In the genomic region with DNA sequence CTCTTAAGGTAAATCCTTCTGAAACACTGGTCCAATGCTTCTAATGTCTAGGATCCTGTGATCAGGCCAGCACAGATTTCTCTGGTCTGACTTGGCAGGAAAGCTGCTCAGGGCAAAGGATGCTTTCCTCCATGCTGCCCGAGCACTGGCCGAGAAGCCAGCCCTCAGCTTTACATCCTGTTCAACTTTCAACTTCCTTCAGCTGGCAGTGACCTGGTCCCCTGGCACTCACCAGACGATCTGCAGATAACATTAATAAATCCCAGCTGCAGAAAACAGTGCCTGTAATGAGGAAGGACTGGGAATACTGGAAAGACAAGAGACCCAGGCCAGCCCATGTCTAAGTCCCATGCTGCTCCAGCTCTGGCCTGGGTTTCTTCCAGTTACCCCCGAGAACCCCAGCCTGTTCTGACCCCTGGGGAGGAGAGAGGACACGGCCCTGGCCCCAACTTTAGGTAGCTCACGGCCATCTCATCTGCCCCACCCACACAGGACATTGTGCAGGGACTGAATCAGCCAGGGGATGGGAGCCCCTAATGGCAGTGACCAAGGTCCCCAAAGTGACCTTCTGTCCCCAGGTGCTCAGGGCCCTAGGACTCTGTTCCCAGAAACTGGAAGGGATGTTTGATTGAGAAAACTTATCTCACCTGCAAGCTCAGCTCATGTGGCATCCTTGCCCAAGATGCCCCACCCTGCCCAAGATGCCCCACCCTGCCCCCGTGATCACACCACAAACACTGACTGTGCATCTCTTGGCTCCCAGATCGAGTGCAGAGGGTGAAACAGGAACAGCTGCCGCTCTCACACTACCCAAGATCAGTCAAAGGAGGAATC, we compare ENCODE assay signal across 21 cellular contexts. TPM values are rescaled to one million over a fixed set of nuclear protein-coding genes. Genes with fewer than 3 reads are reported as not detected.
A peak's percentile ranks its signal among the peaks of the same experiment; 100 is the strongest.
DNase-seq lines count a peak whose midpoint lies in the region; ATAC-seq and TF ChIP-seq lines count a peak whose summit lies in the region.
"Had no signal": no experiment of that assay in that cellular context is flagged by ENCODE, and none has a peak within 500 bp of the region (broad histone marks: within the 10 kb centered on the region; RNA-seq: fewer than 3 reads in every experiment).

No MANE protein-coding gene starts in this region.

- no peak overlapping the region for H3K4me2 ChIP-seq in osteoblast (ENCODE audit: insufficient read depth, low read length)
- H3K4me2 ChIP-seq in mammary epithelial cell (ENCODE audit: insufficient read depth, low read depth, low read length), result no peak overlapping the region
- H3K4me2 ChIP-seq: GM23338, neural progenitor cell had no signal

- no peak for ATAC-seq in HG02588 (IDR thresholded peaks at IDR 0.05; ENCODE audit: unreplicated experiment)
- ATAC-seq: GM23338 had no signal

- intact Hi-C loops in cardiac septum (cut with DNase I) (no loop called here), mammary epithelial cell (cut with micrococcal nuclease) (no loop called here)

- CTCF ChIA-PET in activated CD4-positive, alpha-beta memory T cell treated with anti-CD3 and anti-CD28 coated beads, Interleukin-2, amount 10 ng/mL, durations not matched to agents 7 days and 5 days (lab: Charles Lee), result interaction anchor here (0.8 to 2.2 kb wide), 9 partner anchors 8 to 160 kb away, joined by 3 to 12 read pairs (median 5); a partner anchor contains a TSS
- CTCF ChIA-PET in mammary epithelial cell (lab: Charles Lee; ENCODE audit: low non-redundant PET), result no interaction called here

- in situ Hi-C loops in mammary epithelial cell (cut with MboI; ENCODE audit: low sequenced_read_pairs in 2 of 2), result no loop called here

- dilution Hi-C loops in mammary epithelial cell (cut with HindIII; ENCODE audit: low sequenced_read_pairs), result no loop called here

- WGBS in mammary epithelial cell (ENCODE audit: low coverage, missing lambda C conversion rate), result 18% methylated on average over 3 of the region's 9 CpGs

- no peaks in the 10 kb centered on the region for H4K20me1 ChIP-seq in osteoblast (ENCODE audit: insufficient read depth, low read length)
- H4K20me1 ChIP-seq in mammary epithelial cell (ENCODE audit: insufficient read depth, low read length), result no peaks in the 10 kb centered on the region

- no peak overlapping the region for H2AFZ ChIP-seq in osteoblast (ENCODE audit: low read length)
- no peak overlapping the region for H2AFZ ChIP-seq in mammary epithelial cell (ENCODE audit: low read depth, low read length)
- H2AFZ ChIP-seq: GM23338, neural progenitor cell had no signal

- peaks cover 33% of the 10 kb centered on the region for H3K9me3 Mint-ChIP-seq in activated CD4-positive, alpha-beta memory T cell treated with anti-CD3 and anti-CD28 coated beads, Interleukin-2, amount 10 ng/mL, durations not matched to agents 7 days and 5 days

- no peaks in the 10 kb centered on the region for H3K27me3 Mint-ChIP-seq in activated CD4-positive, alpha-beta memory T cell treated with anti-CD3 and anti-CD28 coated beads, Interleukin-2, amount 10 ng/mL, durations not matched to agents 7 days and 5 days
- H3K27me3 Mint-ChIP-seq: activated naive CD8-positive, alpha-beta T cell treated with anti-CD3 and anti-CD28 coated beads, Interleukin-2, amount 10 ng/mL, durations not matched to agents 7 days and 5 days; dendritic cell treated with granulocyte-macrophage colony-stimulating factor and Interleukin-4, amounts not matched to agents 40 ng/mL and 50 ng/mL, for 4 days had no signal

- peak; percentile 8 for DNase-seq in activated CD4-positive, alpha-beta T cell treated with anti-CD3 and anti-CD28 coated beads, Interleukin-2, amount 50 U/mL, for 1 hour
- DNase-seq in activated CD4-positive, alpha-beta T cell treated with anti-CD3 and anti-CD28 coated beads for 1 hour, result no peak
- DNase-seq in GM12865 (ENCODE audit: low read depth) (peak; percentile 67), osteoblast (ENCODE audit: insufficient read length, low spot score, missing footprints) (peak; percentile 27), cardiac septum (ENCODE audit: low spot score) (no peak), mammary epithelial cell (no peak)
- peak; percentile 81 for DNase-seq in activated CD4-positive, alpha-beta memory T cell treated with anti-CD3 and anti-CD28 coated beads, Interleukin-2, amount 10 ng/mL, durations not matched to agents 7 days and 5 days
- DNase-seq: activated CD8-positive, alpha-beta memory T cell treated with anti-CD3 and anti-CD28 coated beads, Interleukin-2, amount 50 U/mL, for 4 hours; activated naive CD8-positive, alpha-beta T cell treated with anti-CD3 and anti-CD28 coated beads, Interleukin-2, amount 10 ng/mL, durations not matched to agents 7 days and 5 days; brain microvascular endothelial cell; DND-41; NCI-H1436; NCI-H2171 treated with DMSO at 0.1 percent for 48 hours; NCI-H774; spleen; transverse colon had no signal

- H3K4me3 ChIP-seq in GM12865 (ENCODE audit: low read depth, low read length) (no peak overlapping the region), osteoblast (ENCODE audit: insufficient read depth, low read length) (no peak overlapping the region), mammary epithelial cell (replicated peaks in 1 of 3; ENCODE audit: insufficient read depth in 1 of 3, low read depth in 2 of 3, low read length in 3 of 3) (no peak overlapping the region)
- H3K4me3 ChIP-seq: GM23338, neural progenitor cell, spleen, transverse colon had no signal

- H3K4me1 ChIP-seq in osteoblast (ENCODE audit: insufficient read depth, low read length) (no peaks in the 10 kb centered on the region), mammary epithelial cell (ENCODE audit: insufficient read depth, low read length) (no peaks in the 10 kb centered on the region)
- H3K4me1 ChIP-seq: neural progenitor cell, spleen, transverse colon had no signal

- no TSS peak for BruUV-seq in mammary epithelial cell (replicated peaks; lab: Mats Ljungman, UMichigan)

- H3K4me1 Mint-ChIP-seq in activated CD4-positive, alpha-beta memory T cell treated with anti-CD3 and anti-CD28 coated beads, Interleukin-2, amount 10 ng/mL, durations not matched to agents 7 days and 5 days, result peaks cover 91% of the 10 kb centered on the region
- H3K4me1 Mint-ChIP-seq: GM23338, neural progenitor cell had no signal

- peak overlapping the region; percentile 70 for H3K4me3 Mint-ChIP-seq in activated CD4-positive, alpha-beta memory T cell treated with anti-CD3 and anti-CD28 coated beads, Interleukin-2, amount 10 ng/mL, durations not matched to agents 7 days and 5 days
- H3K4me3 Mint-ChIP-seq: activated naive CD8-positive, alpha-beta T cell treated with anti-CD3 and anti-CD28 coated beads, Interleukin-2, amount 10 ng/mL, durations not matched to agents 7 days and 5 days; dendritic cell treated with granulocyte-macrophage colony-stimulating factor and Interleukin-4, amounts not matched to agents 40 ng/mL and 50 ng/mL, for 4 days; GM23338; neural progenitor cell had no signal

- H3K27ac Mint-ChIP-seq in activated CD4-positive, alpha-beta memory T cell treated with anti-CD3 and anti-CD28 coated beads, Interleukin-2, amount 10 ng/mL, durations not matched to agents 7 days and 5 days, result peak overlapping the region; percentile 97
- H3K27ac Mint-ChIP-seq: activated naive CD8-positive, alpha-beta T cell treated with anti-CD3 and anti-CD28 coated beads, Interleukin-2, amount 10 ng/mL, durations not matched to agents 7 days and 5 days; dendritic cell treated with granulocyte-macrophage colony-stimulating factor and Interleukin-4, amounts not matched to agents 40 ng/mL and 50 ng/mL, for 4 days; GM23338; neural progenitor cell had no signal

- no peaks in the 10 kb centered on the region for H3K27me3 ChIP-seq in osteoblast (ENCODE audit: insufficient read depth, low read length)
- H3K27me3 ChIP-seq in mammary epithelial cell (ENCODE audit: insufficient read depth, low read length), result no peaks in the 10 kb centered on the region
- H3K27me3 ChIP-seq: brain microvascular endothelial cell, neural progenitor cell, spleen, transverse colon had no signal

- no peaks in the 10 kb centered on the region for H3K79me2 ChIP-seq in osteoblast (ENCODE audit: insufficient read depth, low read length)
- no peaks in the 10 kb centered on the region for H3K79me2 ChIP-seq in mammary epithelial cell (ENCODE audit: insufficient read depth, low read length)

- H3K36me3 Mint-ChIP-seq in activated CD4-positive, alpha-beta memory T cell treated with anti-CD3 and anti-CD28 coated beads, Interleukin-2, amount 10 ng/mL, durations not matched to agents 7 days and 5 days (ENCODE audit: low read depth), result peaks cover 98% of the 10 kb centered on the region
- H3K36me3 Mint-ChIP-seq: neural progenitor cell had no signal

- H3K9me3 ChIP-seq in osteoblast (ENCODE audit: low read depth, low read length) (no peaks in the 10 kb centered on the region), mammary epithelial cell (replicated peaks; ENCODE audit: insufficient read depth, low read length) (peaks cover 23% of the 10 kb centered on the region)
- H3K9me3 ChIP-seq: spleen, transverse colon had no signal

- no peak for TF ChIP-seq CTCF in GM12865 (IDR thresholded peaks at IDR 0.05; ENCODE audit: insufficient read depth, low read depth, low read length, missing control alignments)
- no peak for TF ChIP-seq CTCF in osteoblast (IDR thresholded peaks at IDR 0.05; ENCODE audit: extremely low read depth, low read depth, low read length)
- no peak for TF ChIP-seq CTCF in mammary epithelial cell (conservative IDR thresholded peaks at IDR 0.05 in 1 of 2, IDR thresholded peaks at IDR 0.05 in 1 of 2; ENCODE audit: extremely low read depth in 1 of 2, insufficient read depth in 1 of 2, low read depth in 1 of 2, low read length in 2 of 2)

- POLR2A ChIA-PET in activated CD4-positive, alpha-beta memory T cell treated with anti-CD3 and anti-CD28 coated beads, Interleukin-2, amount 10 ng/mL, durations not matched to agents 7 days and 5 days (lab: Charles Lee), result interaction anchor here (1.0 to 21.3 kb wide), 7 partner anchors 11 to 58 kb away, joined by 3 to 568 read pairs (median 4); a partner anchor contains a TSS

- no peak overlapping the region for H3K9ac ChIP-seq in mammary epithelial cell (ENCODE audit: insufficient read depth, low read length)
- H3K9ac ChIP-seq: neural progenitor cell had no signal

- H3K36me3 ChIP-seq in osteoblast (ENCODE audit: insufficient read depth, low read length), result no peaks in the 10 kb centered on the region
- no peaks in the 10 kb centered on the region for H3K36me3 ChIP-seq in mammary epithelial cell (ENCODE audit: insufficient read depth, low read length)
- H3K36me3 ChIP-seq: brain microvascular endothelial cell, neural progenitor cell, spleen, transverse colon had no signal

- H3K27ac ChIP-seq in osteoblast (ENCODE audit: low read depth, low read length), result no peak overlapping the region
- H3K27ac ChIP-seq in mammary epithelial cell (ENCODE audit: insufficient read depth, low read depth, low read length), result no peak overlapping the region
- H3K27ac ChIP-seq: brain microvascular endothelial cell, epithelial cell of prostate, neural progenitor cell, transverse colon had no signal

RNA-seq across cellular contexts. Expression of a gene that starts 28.0 kb away (rescaled TPM):
- total RNA-seq in activated CD4-positive, alpha-beta memory T cell treated with anti-CD3 and anti-CD28 coated beads, Interleukin-2, amount 10 ng/mL, durations not matched to agents 7 days and 5 days, result 10 to 100 TPM; 43.8 to 44.4 TPM
- total RNA-seq in osteoblast (not detected in 2 replicates), cardiac septum (not detected), mammary epithelial cell (not detected)
- not detected for polyA plus RNA-seq in mammary epithelial cell
- not detected for polyA minus RNA-seq in mammary epithelial cell

Comparison
In these comparisons a context has a peak if more than half of its experiments do, and no peak if none do; other contexts are left out.
1. DNase-seq: peak in activated CD4-positive, alpha-beta T cell treated with anti-CD3 and anti-CD28 coated beads, Interleukin-2, amount 50 U/mL, for 1 hour (single experiment), GM12865 (single experiment), activated CD4-positive, alpha-beta memory T cell treated with anti-CD3 and anti-CD28 coated beads, Interleukin-2, amount 10 ng/mL, durations not matched to agents 7 days and 5 days (single experiment) and osteoblast (single experiment); none in activated CD4-positive, alpha-beta T cell treated with anti-CD3 and anti-CD28 coated beads for 1 hour (single experiment), cardiac septum (single experiment) and mammary epithelial cell (single experiment).
2. RNA of a gene that starts 28.0 kb away (total RNA-seq): 43.8 to 44.4 TPM in activated CD4-positive, alpha-beta memory T cell treated with anti-CD3 and anti-CD28 coated beads, Interleukin-2, amount 10 ng/mL, durations not matched to agents 7 days and 5 days; not detected in osteoblast, not detected in cardiac septum (single experiment) and not detected in mammary epithelial cell; every median in the first group is over 10 times any median in the second.